ENCODE assay signal across 24 cellular contexts in genomic region chr6:99471638-99472037, GRCh38.
"Had no signal": no experiment of that assay in that cellular context is flagged by ENCODE, and none has a peak within 500 bp of the region (broad histone marks: within the 10 kb centered on the region; RNA-seq: fewer than 3 reads in every experiment).

No MANE protein-coding gene starts in this region.

- H3K27me3 ChIP-seq: ascending aorta, gastroesophageal sphincter, neutrophil, right atrium auricular region, transverse colon had no signal

- DNase-seq: activated CD4-positive, alpha-beta T cell treated with anti-CD3 and anti-CD28 coated beads for 1 hour; activated CD4-positive, alpha-beta T cell treated with anti-CD3 and anti-CD28 coated beads, Interleukin-2, amount 50 U/mL, for 4 hours; activated naive CD4-positive, alpha-beta T cell treated with anti-CD3 and anti-CD28 coated beads, Interleukin-2, amount 10 ng/mL, durations not matched to agents 7 days and 5 days; dermis blood vessel endothelial cell; effector memory CD8-positive, alpha-beta T cell; islet precursor cell; left ventricle myocardium inferior; mucosa of descending colon; naive thymus-derived CD8-positive, alpha-beta T cell; posterior cingulate gyrus; stimulated activated CD4-positive, alpha-beta T cell treated with anti-CD3 and anti-CD28 coated beads, Interleukin-15, amount 100 ng/mL, for 24 hours; stimulated activated CD4-positive, alpha-beta T cell treated with anti-CD3 and anti-CD28 coated beads, Interleukin-4, amount 100 ng/mL, for 1 hour; stimulated activated naive CD4-positive, alpha-beta T cell treated with Interleukin-2 at 50 U/mL for 16 hours; substantia nigra; T-helper 1 cell; T1000; transverse colon had no signal

- H3K4me1 ChIP-seq: ascending aorta, gastroesophageal sphincter, left ventricle myocardium inferior, right atrium auricular region, transverse colon had no signal

- H3K4me3 ChIP-seq: ascending aorta, gastroesophageal sphincter, left ventricle myocardium inferior, mucosa of descending colon, right atrium auricular region, skin epidermis, transverse colon had no signal

- H3K36me3 ChIP-seq: neutrophil, right atrium auricular region, transverse colon had no signal

- ATAC-seq: effector memory CD8-positive, alpha-beta T cell; gastroesophageal sphincter; mucosa of descending colon; naive thymus-derived CD8-positive, alpha-beta T cell had no signal

- H3K4me1 Mint-ChIP-seq: activated naive CD4-positive, alpha-beta T cell treated with anti-CD3 and anti-CD28 coated beads, Interleukin-2, amount 10 ng/mL, durations not matched to agents 7 days and 5 days; naive thymus-derived CD8-positive, alpha-beta T cell had no signal

- H3K9me3 ChIP-seq: ascending aorta, gastroesophageal sphincter, left ventricle myocardium inferior, mucosa of descending colon, neutrophil, right atrium auricular region, transverse colon had no signal

- H3K4me3 Mint-ChIP-seq: activated naive CD4-positive, alpha-beta T cell treated with anti-CD3 and anti-CD28 coated beads, Interleukin-2, amount 10 ng/mL, durations not matched to agents 7 days and 5 days; effector memory CD8-positive, alpha-beta T cell; naive thymus-derived CD8-positive, alpha-beta T cell had no signal

- H3K27ac Mint-ChIP-seq: activated naive CD4-positive, alpha-beta T cell treated with anti-CD3 and anti-CD28 coated beads, Interleukin-2, amount 10 ng/mL, durations not matched to agents 7 days and 5 days; activated T-helper 2 cell treated with anti-CD3 and anti-CD28 coated beads, Interferon-gamma antibody, Interleukin-2, Interleukin-4, amounts not matched to agents 10 μg/mL and 5 μg/mL and 100 μg/mL, durations not matched to agents 14 hours and 24 hours and 36 hours; effector memory CD8-positive, alpha-beta T cell had no signal

- H3K27ac ChIP-seq: ascending aorta, epithelial cell of prostate, gastroesophageal sphincter, left ventricle myocardium inferior, neutrophil, right atrium auricular region, skin epidermis, transverse colon had no signal

- H3K27me3 Mint-ChIP-seq: activated naive CD4-positive, alpha-beta T cell treated with anti-CD3 and anti-CD28 coated beads, Interleukin-2, amount 10 ng/mL, durations not matched to agents 7 days and 5 days; effector memory CD8-positive, alpha-beta T cell; naive thymus-derived CD8-positive, alpha-beta T cell had no signal

- H3K9me3 Mint-ChIP-seq: activated naive CD4-positive, alpha-beta T cell treated with anti-CD3 and anti-CD28 coated beads, Interleukin-2, amount 10 ng/mL, durations not matched to agents 7 days and 5 days; activated T-helper 2 cell treated with anti-CD3 and anti-CD28 coated beads, Interferon-gamma antibody, Interleukin-2, Interleukin-4, amounts not matched to agents 10 μg/mL and 5 μg/mL and 100 μg/mL, durations not matched to agents 14 hours and 24 hours and 36 hours; effector memory CD8-positive, alpha-beta T cell; naive thymus-derived CD8-positive, alpha-beta T cell had no signal
